8 cellular contexts compared by ENCODE assay signal in genomic region chr7:55533050-55533728, GRCh38. TPM values are rescaled to one million over a fixed set of nuclear protein-coding genes. Genes with fewer than 3 reads are reported as not detected.
DNase-seq lines count a peak whose midpoint lies in the region; ATAC-seq and TF ChIP-seq lines count a peak whose summit lies in the region.

No MANE protein-coding gene starts in this region.

- intact Hi-C loops in vagina (cut with DNase I): no loop called here

- H3K9me3 ChIP-seq in AG04450 (ENCODE audit: control insufficient read depth, insufficient read depth, low read length) (no peaks in the 10 kb centered on the region), RWPE2 (ENCODE audit: severe bottlenecking) (no peaks in the 10 kb centered on the region), vagina (no peaks in the 10 kb centered on the region)

- no peak for DNase-seq in AG04450 (ENCODE audit: low read depth, low spot score)
- no peak for DNase-seq in RWPE2 (ENCODE audit: low spot score)
- DNase-seq in activated naive CD4-positive, alpha-beta T cell treated with Interleukin-2 at 50 U/mL for 16 hours: peak; percentile 76
- no peak for DNase-seq in left lobe of liver (ENCODE audit: low spot score)
- peak; percentile 62 to 67 for DNase-seq in stimulated activated CD8-positive, alpha-beta memory T cell treated with anti-CD3 and anti-CD28 coated beads, Interleukin-7, amount 100 ng/mL, for 4 hours (ENCODE audit: low read depth in 2 of 2)
- DNase-seq in vagina (ENCODE audit: extremely low spot score in 2 of 2): no peak

- TF ChIP-seq CTCF in AG04450 (IDR thresholded peaks at IDR 0.05; ENCODE audit: low read depth, low read length) (no peak), RWPE2 (IDR thresholded peaks at IDR 0.05; ENCODE audit: poor library complexity, severe bottlenecking) (no peak), vagina (IDR thresholded peaks at IDR 0.05) (no peak)

- H3K27me3 ChIP-seq in AG04450 (ENCODE audit: control insufficient read depth, insufficient read depth, low read length) (no peaks in the 10 kb centered on the region), RWPE2 (ENCODE audit: insufficient read depth, poor library complexity, severe bottlenecking) (no peaks in the 10 kb centered on the region), vagina (no peaks in the 10 kb centered on the region)

- POLR2A ChIA-PET in AG04450 (lab: Yijun Ruan, JAX): interaction anchor here (0.6 to 2.7 kb wide), 3 partner anchors 24 to 755 kb away, joined by 3 to 17 read pairs (median 10); partner anchors contain the start of gene VOPP1

- H3K36me3 ChIP-seq in RWPE2 (ENCODE audit: low read depth) (no peaks in the 10 kb centered on the region), vagina (no peaks in the 10 kb centered on the region)

- H3K4me3 ChIP-seq in AG04450 (ENCODE audit: low read depth, low read length): no peak overlapping the region
- H3K4me3 ChIP-seq in RWPE2 (ENCODE audit: severe bottlenecking): no peak overlapping the region
- no peak overlapping the region for H3K4me3 ChIP-seq in vagina

- ATAC-seq in GM19043 (IDR thresholded peaks at IDR 0.05; ENCODE audit: low read depth, unreplicated experiment) (peak; percentile 54), HG03175 (IDR thresholded peaks at IDR 0.05; ENCODE audit: unreplicated experiment) (peak; percentile 64), RWPE2 (ENCODE audit: low read depth) (peak; percentile 37; the same call in 1 of the 3 replicates), left lobe of liver (peak; percentile 37)

- H3K27ac ChIP-seq in AG04450 (ENCODE audit: low read depth, low read length): peak overlapping the region; percentile 75
- peak overlapping the region; percentile 30 for H3K27ac ChIP-seq in RWPE2 (ENCODE audit: poor library complexity, severe bottlenecking)
- H3K27ac ChIP-seq in vagina: no peak overlapping the region

- TF ChIP-seq POLR2A in vagina (IDR thresholded peaks at IDR 0.05): no peak

- H3K4me1 ChIP-seq in RWPE2 (ENCODE audit: insufficient read depth, poor library complexity, severe bottlenecking) (peaks cover 23% of the 10 kb centered on the region), vagina (peaks cover 56% of the 10 kb centered on the region)

- CTCF ChIA-PET in AG04450 (lab: Charles Lee): interaction anchor here (0.5 to 0.6 kb wide), 3 partner anchors 12 to 130 kb away, joined by 3 to 4 read pairs (median 4); no protein-coding TSS in a partner anchor

RNA-seq across cellular contexts. Expression of gene VOPP1, which starts 39.1 kb away (rescaled TPM):
- 85.9 and 88.4 TPM in 2 replicates for polyA plus RNA-seq in AG04450 (2011; rRNA removed)
- 107 and 127 TPM in 2 replicates for polyA minus RNA-seq in AG04450 (2011; rRNA and poly(A)+ RNA removed)
- 20.0 TPM for total RNA-seq in left lobe of liver
- 26.3 TPM for total RNA-seq in vagina

Comparison
In these comparisons a context has a peak if more than half of its experiments do, and no peak if none do; other contexts are left out.
1. DNase-seq: peak in activated naive CD4-positive, alpha-beta T cell treated with Interleukin-2 at 50 U/mL for 16 hours (single experiment) and stimulated activated CD8-positive, alpha-beta memory T cell treated with anti-CD3 and anti-CD28 coated beads, Interleukin-7, amount 100 ng/mL, for 4 hours (2 of 2); none in AG04450 (single experiment), RWPE2 (single experiment), left lobe of liver (single experiment) and vagina (0 of 2).
2. Peak in every context shown above with its lines, with median percentiles within 50 percentile points of each other: ATAC-seq.